ENCODE assay signal across 8 cellular contexts in the genomic region with DNA sequence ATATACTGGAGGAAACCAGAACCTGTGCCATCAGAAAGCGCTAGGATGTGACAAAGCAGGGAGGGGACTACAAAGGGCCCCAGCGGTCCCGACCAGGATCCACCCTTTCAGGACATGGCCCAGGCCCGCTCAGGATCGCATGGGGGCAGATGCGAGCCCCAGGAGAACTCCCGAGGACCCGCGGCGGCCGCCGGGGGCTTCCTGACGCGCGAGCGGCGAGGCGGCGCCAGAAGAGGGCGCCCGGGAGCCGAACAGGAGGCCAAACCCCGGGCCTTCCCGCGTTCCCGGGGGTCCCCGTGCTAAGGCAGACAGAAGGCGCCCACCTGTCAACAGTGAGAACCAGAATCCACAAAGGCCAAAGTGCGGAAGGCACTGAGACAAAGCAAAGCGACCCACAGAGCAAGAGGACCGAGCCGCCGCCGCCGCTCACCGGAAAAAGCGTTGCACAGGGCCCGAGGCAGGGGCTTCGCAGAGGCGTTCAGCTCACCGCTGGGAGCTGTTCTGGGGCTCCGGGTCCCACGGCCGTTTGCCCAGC. TPM values are rescaled to one million over a fixed set of nuclear protein-coding genes. Genes with fewer than 3 reads are reported as not detected.
A peak's percentile ranks its signal among the peaks of the same experiment; 100 is the strongest.
DNase-seq lines count a peak whose midpoint lies in the region; ATAC-seq and TF ChIP-seq lines count a peak whose summit lies in the region.

No MANE protein-coding gene starts in this region.

- H3K4me3 Mint-ChIP-seq in activated CD4-positive, alpha-beta memory T cell treated with anti-CD3 and anti-CD28 coated beads, Interleukin-2, amount 10 ng/mL, durations not matched to agents 7 days and 5 days, result peak overlapping the region; percentile 64
- H3K4me3 Mint-ChIP-seq in effector memory CD8-positive, alpha-beta T cell, result peak overlapping the region; percentile 76 to 84

- peaks cover 39% of the 10 kb centered on the region for H3K4me1 Mint-ChIP-seq in activated CD4-positive, alpha-beta memory T cell treated with anti-CD3 and anti-CD28 coated beads, Interleukin-2, amount 10 ng/mL, durations not matched to agents 7 days and 5 days
- peaks cover 10 to 13% of the 10 kb centered on the region in 2 donors for H3K4me1 Mint-ChIP-seq in effector memory CD8-positive, alpha-beta T cell (ENCODE audit: low read depth in 2 of 2)

- H3K27me3 Mint-ChIP-seq in activated CD4-positive, alpha-beta memory T cell treated with anti-CD3 and anti-CD28 coated beads, Interleukin-2, amount 10 ng/mL, durations not matched to agents 7 days and 5 days, result no peaks in the 10 kb centered on the region
- no peaks in the 10 kb centered on the region for H3K27me3 Mint-ChIP-seq in effector memory CD8-positive, alpha-beta T cell

- peak; percentile 48 for DNase-seq in NCI-H345 treated with DMSO at 0.1 percent for 48 hours (lab: John Stamatoyannopoulos, UW; ENCODE audit: unreplicated experiment)
- peak; percentile 66 for DNase-seq in activated CD4-positive, alpha-beta memory T cell treated with anti-CD3 and anti-CD28 coated beads, Interleukin-2, amount 10 ng/mL, durations not matched to agents 7 days and 5 days
- peak; percentile 60 to 69 (median 66) for DNase-seq in effector memory CD8-positive, alpha-beta T cell
- DNase-seq in mucosa of gallbladder (ENCODE audit: low spot score), result peak; percentile 47
- peak; percentile 28 to 33 for DNase-seq in stimulated activated CD8-positive, alpha-beta memory T cell treated with anti-CD3 and anti-CD28 coated beads, Interleukin-4, amount 100 ng/mL, for 1 hour (ENCODE audit: low read depth in 2 of 2, low spot score in 1 of 2)

- peak; percentile 86 for TF ChIP-seq CTCF in 22Rv1 (IDR thresholded peaks at IDR 0.05)
- TF ChIP-seq CTCF in GM12874 (IDR thresholded peaks at IDR 0.05; ENCODE audit: insufficient read depth, low read depth, low read length), result peak; percentile 79

- no peak overlapping the region for H3K27ac ChIP-seq in 22Rv1

- H3K36me3 Mint-ChIP-seq in activated CD4-positive, alpha-beta memory T cell treated with anti-CD3 and anti-CD28 coated beads, Interleukin-2, amount 10 ng/mL, durations not matched to agents 7 days and 5 days (ENCODE audit: low read depth), result no peaks in the 10 kb centered on the region
- H3K36me3 Mint-ChIP-seq in effector memory CD8-positive, alpha-beta T cell (ENCODE audit: insufficient read depth), result peaks cover 3% of the 10 kb centered on the region

- no peaks in the 10 kb centered on the region for H3K9me3 Mint-ChIP-seq in activated CD4-positive, alpha-beta memory T cell treated with anti-CD3 and anti-CD28 coated beads, Interleukin-2, amount 10 ng/mL, durations not matched to agents 7 days and 5 days
- no peaks in the 10 kb centered on the region for H3K9me3 Mint-ChIP-seq in effector memory CD8-positive, alpha-beta T cell

- H3K27ac Mint-ChIP-seq in activated CD4-positive, alpha-beta memory T cell treated with anti-CD3 and anti-CD28 coated beads, Interleukin-2, amount 10 ng/mL, durations not matched to agents 7 days and 5 days, result peak overlapping the region; percentile 92
- peak overlapping the region; percentile 93 to 96 for H3K27ac Mint-ChIP-seq in effector memory CD8-positive, alpha-beta T cell

- POLR2A ChIA-PET in activated CD4-positive, alpha-beta memory T cell treated with anti-CD3 and anti-CD28 coated beads, Interleukin-2, amount 10 ng/mL, durations not matched to agents 7 days and 5 days (lab: Charles Lee), result interaction anchor here (1.0 to 2.5 kb wide), 3 partner anchors 13 to 171 kb away, joined by 3 to 17 read pairs (median 6); no protein-coding TSS in a partner anchor

- CTCF ChIA-PET in activated CD4-positive, alpha-beta memory T cell treated with anti-CD3 and anti-CD28 coated beads, Interleukin-2, amount 10 ng/mL, durations not matched to agents 7 days and 5 days (lab: Charles Lee), result interaction anchor here (0.6 to 3.7 kb wide), 8 partner anchors 10 to 237 kb away, joined by 3 to 16 read pairs (median 4); partner anchors contain the start of genes FLNA and MECP2

- ATAC-seq in effector memory CD8-positive, alpha-beta T cell (replicated peaks), result peak; percentile 78
- ATAC-seq in HG03196 (IDR thresholded peaks at IDR 0.05; ENCODE audit: unreplicated experiment), result no peak

RNA-seq across cellular contexts. Expression of gene OPN1LW, which starts 7.3 kb away (rescaled TPM):
- not detected for total RNA-seq in activated CD4-positive, alpha-beta memory T cell treated with anti-CD3 and anti-CD28 coated beads, Interleukin-2, amount 10 ng/mL, durations not matched to agents 7 days and 5 days
- not detected for total RNA-seq in mucosa of gallbladder

RNA-seq across cellular contexts. Expression of gene MECP2, which starts 39.2 kb away (rescaled TPM):
- 10 to 100 TPM; 80.7 to 83.0 TPM for total RNA-seq in activated CD4-positive, alpha-beta memory T cell treated with anti-CD3 and anti-CD28 coated beads, Interleukin-2, amount 10 ng/mL, durations not matched to agents 7 days and 5 days
- total RNA-seq in mucosa of gallbladder, result 64.9 TPM

RNA-seq across cellular contexts. Expression of gene OPN1MW, which starts 45.7 kb away (rescaled TPM):
- total RNA-seq in activated CD4-positive, alpha-beta memory T cell treated with anti-CD3 and anti-CD28 coated beads, Interleukin-2, amount 10 ng/mL, durations not matched to agents 7 days and 5 days, result not detected
- total RNA-seq in mucosa of gallbladder, result not detected
